ENCODE assay signal across 8 cellular contexts in genomic region chr11:65381721-65382035, GRCh38. TPM values are rescaled to one million over a fixed set of nuclear protein-coding genes. Genes with fewer than 3 reads are reported as not detected.
DNase-seq lines count a peak whose midpoint lies in the region; ATAC-seq and TF ChIP-seq lines count a peak whose summit lies in the region.

No MANE protein-coding gene starts in this region.

- CTCF ChIA-PET in MCF 10A (lab: Yijun Ruan, JAX): interaction anchor here (0.6 to 3.2 kb wide), 9 partner anchors 10 to 190 kb away, joined by 3 to 17 read pairs (median 3); partner anchors contain the start of genes FAM89B and SCYL1

- no peaks in the 10 kb centered on the region for H3K36me3 ChIP-seq in BLaER1
- H3K36me3 ChIP-seq in mesodermal cell (ENCODE audit: control insufficient read depth, insufficient read depth, low read length): no peaks in the 10 kb centered on the region
- no peaks in the 10 kb centered on the region for H3K36me3 ChIP-seq in uterus

- peak overlapping the region; percentile 97 for H3K27ac Mint-ChIP-seq in MCF 10A (ENCODE audit: low read depth, unreplicated experiment)

- peak overlapping the region; percentile 68 for H3K4me3 Mint-ChIP-seq in MCF 10A (ENCODE audit: unreplicated experiment)

- peak in 1 of 2 donors; percentile 12 for TF ChIP-seq POLR2A in uterus (IDR thresholded peaks at IDR 0.05)

- H3K4me2 ChIP-seq in BLaER1: peak overlapping the region; percentile 99

- 20 to 21% methylated on average over 1 to 2 of the region's 6 CpGs for WGBS in mesodermal cell (ENCODE audit: insufficient coverage in 2 of 2), 2 experiments

- peak overlapping the region; percentile 91 for H3K9ac ChIP-seq in BLaER1

- no TSS peak for BruUV-seq in MCF 10A (replicated peaks; lab: Mats Ljungman, UMichigan)

- POLR2A ChIA-PET in MCF 10A (lab: Yijun Ruan, JAX): interaction anchor here (0.6 to 14.8 kb wide), 21 partner anchors 9 to 330 kb away, joined by 3 to 426 read pairs (median 5); partner anchors contain the start of genes FAM89B, MALAT1, NEAT1 and TIGD3

- DNase-seq in NCI-H460 (ENCODE audit: extremely low read depth, low read depth): peak; percentile 78
- no peak for DNase-seq in MCF 10A (ENCODE audit: unreplicated experiment)
- DNase-seq in uterus: no peak

- H3K9me3 ChIP-seq in BLaER1: no peaks in the 10 kb centered on the region
- H3K9me3 ChIP-seq in mesodermal cell (ENCODE audit: control insufficient read depth, low read length): no peaks in the 10 kb centered on the region
- no peaks in the 10 kb centered on the region for H3K9me3 ChIP-seq in uterus

- H3K4me3 ChIP-seq in BLaER1: peak overlapping the region; percentile 70
- H3K4me3 ChIP-seq in mesodermal cell (ENCODE audit: extremely low read depth, insufficient read depth, low read length, poor library complexity, severe bottlenecking): peak overlapping the region; percentile 21
- H3K4me3 ChIP-seq in uterus: peak overlapping the region; percentile 17 to 41

- peaks cover 6% of the 10 kb centered on the region for H3K36me3 Mint-ChIP-seq in MCF 10A (ENCODE audit: insufficient read depth, unreplicated experiment)

- intact Hi-C loops in MCF 10A (cut with micrococcal nuclease): loop anchor here (1.0 to 2.0 kb wide), 3 partner anchors 40 to 129 kb away; no protein-coding TSS in a partner anchor
- intact Hi-C loops in uterus (cut with DNase I; ENCODE audit: low total_unique reads): loop anchor here (5.0 kb wide), 1 partner anchor 36 kb away; no protein-coding TSS in a partner anchor

- H3K4me1 Mint-ChIP-seq in MCF 10A (ENCODE audit: insufficient read depth, unreplicated experiment): peaks cover 26% of the 10 kb centered on the region

- H3K4me1 ChIP-seq in BLaER1 (peaks cover 90% of the 10 kb centered on the region), mesodermal cell (ENCODE audit: control insufficient read depth, insufficient read depth, low read length, poor library complexity, severe bottlenecking) (peaks cover 41% of the 10 kb centered on the region), uterus (peaks cover 13 to 17% of the 10 kb centered on the region in 2 donors)

- H3K9me3 Mint-ChIP-seq in MCF 10A (ENCODE audit: unreplicated experiment): no peaks in the 10 kb centered on the region

- H3K27me3 ChIP-seq in BLaER1: no peaks in the 10 kb centered on the region
- H3K27me3 ChIP-seq in uterus: no peaks in the 10 kb centered on the region

- H3K27me3 Mint-ChIP-seq in MCF 10A (ENCODE audit: insufficient read depth, unreplicated experiment): no peaks in the 10 kb centered on the region

- peak overlapping the region; percentile 94 for H3K27ac ChIP-seq in BLaER1
- H3K27ac ChIP-seq in mesodermal cell (ENCODE audit: low read depth, low read length, severe bottlenecking): peak overlapping the region; percentile 99
- peak overlapping the region; percentile 95 to 97 for H3K27ac ChIP-seq in uterus

- ATAC-seq in GM19372 (IDR thresholded peaks at IDR 0.05; ENCODE audit: low read depth, unreplicated experiment) (peak; percentile 4), HG03108 (IDR thresholded peaks at IDR 0.05; ENCODE audit: unreplicated experiment) (no peak), GM19397 (IDR thresholded peaks at IDR 0.05; ENCODE audit: unreplicated experiment) (no peak)

- TF ChIP-seq CTCF in MCF 10A (IDR thresholded peaks at IDR 0.05; ENCODE audit: unreplicated experiment): no peak
- no peak for TF ChIP-seq CTCF in uterus (IDR thresholded peaks at IDR 0.05)

- H4K20me1 ChIP-seq in BLaER1: no peaks in the 10 kb centered on the region

RNA-seq across cellular contexts. Expression of gene SLC25A45, which starts 0.8 kb away (rescaled TPM):
- 2.0 and 4.0 TPM in 2 replicates for total RNA-seq in NCI-H460 (2014; rRNA removed; shearing (Covaris generic))
- polyA plus RNA-seq in NCI-H460 (2014; cell fraction: nucleus; rRNA removed): 7.0 and 7.5 TPM in 2 replicates
- total RNA-seq in MCF 10A (2022) (3.9 and 4.9 TPM in 2 replicates), uterus (1 to 10 TPM in 2 of 4 donors, under 1 TPM in 1, not detected in 1; 0.29 to 5.9 (median 5.3) TPM)
- 2.9 TPM for polyA plus RNA-seq in mesodermal cell (2013, experiment 1 of 2)
- 2.6 TPM for polyA plus RNA-seq in mesodermal cell (2013, experiment 2 of 2)

RNA-seq across cellular contexts. Expression of gene FRMD8, which starts 4.8 kb away (rescaled TPM):
- 14.4 and 15.1 TPM in 2 replicates for total RNA-seq in NCI-H460 (2014; rRNA removed; shearing (Covaris generic))
- 54.3 and 65.4 TPM in 2 replicates for polyA plus RNA-seq in NCI-H460 (2014; cell fraction: nucleus; rRNA removed)
- total RNA-seq in MCF 10A (2022): 18.9 and 21.7 TPM in 2 replicates
- 58.2 TPM for polyA plus RNA-seq in mesodermal cell (2013, experiment 1 of 2)
- polyA plus RNA-seq in mesodermal cell (2013, experiment 2 of 2): 48.4 TPM
- total RNA-seq in uterus: 100 to 1,000 TPM in 1 of 4 donors, 10 to 100 TPM in 3; 15.9 to 160 (median 41.5) TPM

RNA-seq across cellular contexts. Expression of gene TIGD3, which starts 27.1 kb away (rescaled TPM):
- total RNA-seq in NCI-H460 (2014; rRNA removed; shearing (Covaris generic)): 0.25 and 0.26 TPM in 2 replicates
- polyA plus RNA-seq in NCI-H460 (2014; cell fraction: nucleus; rRNA removed): 2.0 and 2.8 TPM in 2 replicates
- total RNA-seq in MCF 10A (2022) (0.14 TPM in 1 of 2 replicates, not detected in the other), uterus (under 1 TPM in 2 of 4 donors, not detected in 2; under 0.01 to 0.35 TPM)
- 0.81 TPM for polyA plus RNA-seq in mesodermal cell (2013, experiment 1 of 2)
- 0.40 TPM for polyA plus RNA-seq in mesodermal cell (2013, experiment 2 of 2)

RNA-seq across cellular contexts. Expression of gene NEAT1, which starts 40.9 kb away (rescaled TPM):
- total RNA-seq in NCI-H460 (2014; rRNA removed; shearing (Covaris generic)): 50.1 and 58.2 TPM in 2 replicates
- 197 and 205 TPM in 2 replicates for polyA plus RNA-seq in NCI-H460 (2014; cell fraction: nucleus; rRNA removed)
- total RNA-seq in MCF 10A (2022): 1,026 and 1,292 TPM in 2 replicates
- 32.4 TPM for polyA plus RNA-seq in mesodermal cell (2013, experiment 1 of 2)
- polyA plus RNA-seq in mesodermal cell (2013, experiment 2 of 2): 28.8 TPM
- total RNA-seq in uterus: 100 to 1,000 TPM in 3 of 4 donors, 10 to 100 TPM in 1; 33.6 to 932 (median 120) TPM

RNA-seq across cellular contexts. Expression of gene DPF2, which starts 48.0 kb away (rescaled TPM):
- 26.6 and 28.0 TPM in 2 replicates for total RNA-seq in NCI-H460 (2014; rRNA removed; shearing (Covaris generic))
- 16.9 and 30.8 TPM in 2 replicates for polyA plus RNA-seq in NCI-H460 (2014; cell fraction: nucleus; rRNA removed)
- 83.9 and 86.6 TPM in 2 replicates for total RNA-seq in MCF 10A (2022)
- 81.1 TPM for polyA plus RNA-seq in mesodermal cell (2013, experiment 1 of 2)
- 73.7 TPM for polyA plus RNA-seq in mesodermal cell (2013, experiment 2 of 2)
- 100 to 1,000 TPM in 1 of 4 donors, 10 to 100 TPM in 3; 16.1 to 108 (median 56.8) TPM for total RNA-seq in uterus
